13 cellular contexts compared by ENCODE assay signal in the genomic region with DNA sequence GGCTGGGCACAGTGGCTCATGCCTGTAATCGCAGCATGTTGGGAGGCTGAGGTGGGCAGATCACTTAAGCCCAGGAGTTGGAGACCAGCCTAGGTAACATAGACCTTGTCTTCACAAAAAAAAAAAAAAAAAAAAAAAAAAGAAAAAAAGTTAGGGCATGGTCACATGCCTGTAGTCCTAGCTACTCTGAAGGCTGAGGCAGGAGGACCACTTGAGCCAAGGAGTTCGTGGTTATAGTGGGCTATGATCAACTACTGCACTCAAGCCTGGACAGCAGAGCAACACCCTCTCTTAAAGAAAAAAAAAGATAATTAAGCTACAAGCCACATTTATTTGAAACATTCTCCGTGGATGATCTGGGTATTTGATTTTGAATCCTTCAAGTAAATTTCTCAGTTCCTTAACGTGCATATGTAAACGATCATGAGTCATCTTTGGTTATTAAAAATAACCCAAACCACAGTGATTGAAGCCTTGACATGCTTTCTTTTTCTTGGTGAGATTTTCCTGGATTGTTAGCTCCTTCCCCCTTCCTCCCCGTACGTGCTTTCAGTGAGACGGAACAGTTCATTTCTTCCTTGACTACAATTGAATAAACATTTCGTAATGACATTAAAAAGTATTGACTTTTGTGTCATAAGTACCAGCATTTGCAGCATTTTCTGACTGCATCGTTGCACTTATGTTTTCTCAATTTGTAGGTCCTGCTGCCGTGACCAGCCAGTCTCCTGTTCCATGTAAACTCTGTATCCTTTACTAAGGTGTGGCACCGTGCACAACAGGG. TPM values are rescaled to one million over a fixed set of nuclear protein-coding genes. Genes with fewer than 3 reads are reported as not detected.
A peak's percentile ranks its signal among the peaks of the same experiment; 100 is the strongest.
DNase-seq lines count a peak whose midpoint lies in the region; ATAC-seq and TF ChIP-seq lines count a peak whose summit lies in the region.
"Had no signal": no experiment of that assay in that cellular context is flagged by ENCODE, and none has a peak within 500 bp of the region (broad histone marks: within the 10 kb centered on the region; RNA-seq: fewer than 3 reads in every experiment).

No MANE protein-coding gene starts in this region.

- peaks cover 81% of the 10 kb centered on the region for H3K36me3 Mint-ChIP-seq in activated B cell treated with CpG ODN at 0.5 μM for 24 hours (ENCODE audit: low read depth)

- POLR2A ChIA-PET in activated B cell treated with CpG ODN at 0.5 μM for 24 hours (lab: Charles Lee), result interaction anchor here (0.6 to 1.3 kb wide), 5 partner anchors 9 to 28 kb away, joined by 3 to 11 read pairs (median 4); no protein-coding TSS in a partner anchor

- no peak overlapping the region for H3K9ac ChIP-seq in GM23248

- H3K9me3 ChIP-seq in GM23248 (ENCODE audit: low read depth), result no peaks in the 10 kb centered on the region
- no peaks in the 10 kb centered on the region for H3K9me3 ChIP-seq in heart right ventricle
- H3K9me3 ChIP-seq: testis had no signal

- peaks cover 15% of the 10 kb centered on the region for H3K4me1 Mint-ChIP-seq in activated B cell treated with CpG ODN at 0.5 μM for 24 hours

- H3K36me3 ChIP-seq in GM23248 (ENCODE audit: low read depth) (peaks cover 40% of the 10 kb centered on the region), heart right ventricle (peaks cover 0 to 100% (median 83%) of the 10 kb centered on the region in 9 donors)

- H3K4me3 Mint-ChIP-seq in activated B cell treated with CpG ODN at 0.5 μM for 24 hours, result no peak overlapping the region
- H3K4me3 Mint-ChIP-seq: naive thymus-derived CD4-positive, alpha-beta T cell had no signal

- H3K79me2 ChIP-seq in GM23248 (ENCODE audit: insufficient read depth), result no peaks in the 10 kb centered on the region

- H3K4me1 ChIP-seq in GM23248 (ENCODE audit: insufficient read depth) (peaks cover 17% of the 10 kb centered on the region), heart right ventricle (peaks cover 0 to 25% (median 0%) of the 10 kb centered on the region in 9 donors)
- H3K4me1 ChIP-seq: testis had no signal

- H3K4me3 ChIP-seq in AG10803 (ENCODE audit: low read length) (no peak overlapping the region), GM23248 (no peak overlapping the region), heart right ventricle (no peak overlapping the region)
- H3K4me3 ChIP-seq: testis had no signal

- no peak overlapping the region for H3K4me2 ChIP-seq in GM23248 (ENCODE audit: unreplicated experiment)

- no peaks in the 10 kb centered on the region for H3K9me2 ChIP-seq in GM23248 (ENCODE audit: insufficient read depth)

- in situ Hi-C loops in GM23248 (cut with MboI), result no loop called here

- ATAC-seq in activated B cell treated with CpG ODN at 0.5 μM for 24 hours (ENCODE audit: low read depth) (peak; percentile 75), GM21526 (IDR thresholded peaks at IDR 0.05; ENCODE audit: low FRiP score, unreplicated experiment) (no peak), HG03196 (IDR thresholded peaks at IDR 0.05; ENCODE audit: unreplicated experiment) (no peak), GM21529 (IDR thresholded peaks at IDR 0.05; ENCODE audit: unreplicated experiment) (no peak), heart right ventricle (no peak)
- ATAC-seq: naive thymus-derived CD4-positive, alpha-beta T cell had no signal

- TF ChIP-seq CTCF in AG10803 (conservative IDR thresholded peaks at IDR 0.05; ENCODE audit: low read length), result no peak
- no peak for TF ChIP-seq CTCF in activated B cell treated with CpG ODN at 0.5 μM for 24 hours (IDR thresholded peaks at IDR 0.05)
- TF ChIP-seq CTCF in heart right ventricle (IDR thresholded peaks at IDR 0.05), result no peak

- intact Hi-C loops in activated B cell treated with CpG ODN at 0.5 μM for 24 hours (cut with micrococcal nuclease) (loop anchor here (2.0 kb wide), 1 partner anchor 17 kb away; no protein-coding TSS in a partner anchor), heart right ventricle (cut with DNase I) (no loop called here)

- H2AFZ ChIP-seq in GM23248, result no peak overlapping the region

- H3K27ac ChIP-seq in GM23248 (0 out of 2 replicates have a peak overlapping the region, but pooled peaks have one; percentile 9), heart right ventricle (peak overlapping the region in 1 of 10 donors; percentile 8)
- H3K27ac ChIP-seq: testis had no signal

- DNase-seq in AG10803 (ENCODE audit: low read depth), result peak; percentile 76
- peak; percentile 62 for DNase-seq in GM23248
- DNase-seq in activated B cell treated with CpG ODN at 0.5 μM for 24 hours, result no peak
- peak; percentile 86 for DNase-seq in iris pigment epithelial cell (ENCODE audit: low read depth)
- DNase-seq in heart right ventricle, result no peak
- DNase-seq: activated CD4-positive, CD25-positive, alpha-beta regulatory T cell treated with anti-CD3 and anti-CD28 coated beads, Interleukin-2, amount 50 U/mL, for 72 hours; anterior cingulate cortex; glutamatergic neuron; naive thymus-derived CD4-positive, alpha-beta T cell; testis had no signal

- no peaks in the 10 kb centered on the region for H3K9me3 Mint-ChIP-seq in activated B cell treated with CpG ODN at 0.5 μM for 24 hours
- H3K9me3 Mint-ChIP-seq: naive thymus-derived CD4-positive, alpha-beta T cell had no signal

- H3K27me3 ChIP-seq in GM23248 (replicated peaks; ENCODE audit: insufficient read depth), result no peaks in the 10 kb centered on the region
- H3K27me3 ChIP-seq in heart right ventricle, result no peaks in the 10 kb centered on the region
- H3K27me3 ChIP-seq: testis had no signal

- CTCF ChIA-PET in activated B cell treated with CpG ODN at 0.5 μM for 24 hours (lab: Charles Lee), result interaction anchor here (0.6 to 1.4 kb wide), 3 partner anchors 17 to 594 kb away, joined by 3 read pairs; no protein-coding TSS in a partner anchor

- peak overlapping the region; percentile 38 for H3K27ac Mint-ChIP-seq in activated B cell treated with CpG ODN at 0.5 μM for 24 hours

- peaks cover 19% of the 10 kb centered on the region for H3F3A ChIP-seq in GM23248 (ENCODE audit: insufficient read depth)

- no peaks in the 10 kb centered on the region for H3K27me3 Mint-ChIP-seq in activated B cell treated with CpG ODN at 0.5 μM for 24 hours
- H3K27me3 Mint-ChIP-seq: naive thymus-derived CD4-positive, alpha-beta T cell had no signal

- H4K20me1 ChIP-seq in GM23248 (ENCODE audit: insufficient read depth), result no peaks in the 10 kb centered on the region

- WGBS in GM23248 (ENCODE audit: low coverage in 1 of 2, low lambda C conversion rate in 2 of 2, missing lambda C conversion rate in 2 of 2), 2 experiments, result 46 to 51% methylated on average over 12 of the region's 12 CpGs
- 89 to 91% methylated on average over 12 of the region's 12 CpGs for WGBS in heart right ventricle, 2 donors

RNA-seq across cellular contexts. Expression of a gene that starts 20.3 kb away (rescaled TPM):
- 13.3 and 22.8 TPM in 2 replicates for total RNA-seq in GM23248 (2014; rRNA removed; shearing (Covaris generic))
- polyA plus RNA-seq in GM23248 (2016; fragmentation: Nextera tagmentation; extraction: Ambion mirVana) (22.1 and 24.9 TPM in 2 replicates), heart right ventricle (10 to 100 TPM; 23.9 to 29.6 TPM)
- total RNA-seq in activated B cell treated with CpG ODN at 0.5 μM for 24 hours (58.4 and 71.2 TPM in 2 replicates), heart right ventricle (10 to 100 TPM; 12.4 to 21.6 (median 14.5) TPM)

Comparison
In these comparisons a context has a peak if more than half of its experiments do, and no peak if none do; other contexts are left out.
1. DNase-seq: peak in AG10803 (single experiment), GM23248 (single experiment) and iris pigment epithelial cell (single experiment); none in activated B cell treated with CpG ODN at 0.5 μM for 24 hours (single experiment) and heart right ventricle (0 of 2).